Comparison of ENCODE assay signal across 18 cellular contexts in genomic region chr22:42769238-42769573, GRCh38. TPM values are rescaled to one million over a fixed set of nuclear protein-coding genes. Genes with fewer than 3 reads are reported as not detected.
DNase-seq lines count a peak whose midpoint lies in the region; ATAC-seq and TF ChIP-seq lines count a peak whose summit lies in the region.
"Had no signal": no experiment of that assay in that cellular context is flagged by ENCODE, and none has a peak within 500 bp of the region (broad histone marks: within the 10 kb centered on the region; RNA-seq: fewer than 3 reads in every experiment).

No MANE protein-coding gene starts in this region.

- no peak for ATAC-seq in IMR-90 (ENCODE audit: low read depth)
- ATAC-seq: WTC11 had no signal

- POLR2A ChIA-PET in IMR-90 (lab: Charles Lee; ENCODE audit: unreplicated experiment): no interaction called here

- peak overlapping the region; percentile 34 to 84; a peak in 3 of 4 replicates for H4K8ac ChIP-seq in IMR-90 (ENCODE audit: low read depth in 2 of 2, low read length in 2 of 2)

- TF ChIP-seq CTCF in Calu3 (IDR thresholded peaks at IDR 0.05; ENCODE audit: unreplicated experiment) (no peak), IMR-90 (conservative IDR thresholded peaks at IDR 0.05; ENCODE audit: low read depth, low read length) (no peak), hepatocyte (IDR thresholded peaks at IDR 0.05; ENCODE audit: poor library complexity) (no peak)

- peaks cover 11% of the 10 kb centered on the region for H3K4me1 Mint-ChIP-seq in Calu3 (ENCODE audit: low read depth, unreplicated experiment)
- H3K4me1 Mint-ChIP-seq: CD8-positive, alpha-beta memory T cell had no signal

- no peak overlapping the region for H3K4me2 ChIP-seq in IMR-90 (ENCODE audit: low read depth, low read length)
- H3K4me2 ChIP-seq in hepatocyte: no peak overlapping the region

- dilution Hi-C loops in IMR-90 (cut with HindIII; ENCODE audit: low sequenced_read_pairs, unreplicated experiment): no loop called here

- H3K9me3 ChIP-seq in IMR-90 (ENCODE audit: control insufficient read depth, insufficient read depth, low read length) (no peaks in the 10 kb centered on the region), hepatocyte (ENCODE audit: low read depth) (no peaks in the 10 kb centered on the region)
- H3K9me3 ChIP-seq: upper lobe of right lung had no signal

- no peaks in the 10 kb centered on the region for H3K79me1 ChIP-seq in IMR-90 (ENCODE audit: low read depth in 1 of 2, low read length in 2 of 2)

- no peaks in the 10 kb centered on the region for H3K9me2 ChIP-seq in hepatocyte (replicated peaks; ENCODE audit: insufficient read depth)

- no peak overlapping the region for H3K9ac ChIP-seq in IMR-90 (ENCODE audit: low read depth, low read length)

- WGBS in IMR-90 (ENCODE audit: extremely low coverage in 2 of 2, insufficient read length in 1 of 2), 2 experiments: 91% methylated on average over 6 of the region's 11 CpGs; no CpG with 5 or more reads in 1 of the 2 experiments
- 95% methylated on average over 8 of the region's 11 CpGs for WGBS in hepatocyte (ENCODE audit: low lambda C conversion rate, missing lambda C conversion rate)
- 93% methylated on average over 11 of the region's 11 CpGs for WGBS in urinary bladder

- peaks cover 27% of the 10 kb centered on the region for H3K36me3 Mint-ChIP-seq in Calu3 (ENCODE audit: insufficient read depth, unreplicated experiment)
- H3K36me3 Mint-ChIP-seq: activated CD4-positive, alpha-beta memory T cell treated with anti-CD3 and anti-CD28 coated beads for 36 hours; CD8-positive, alpha-beta memory T cell; WTC11 had no signal

- DNase-seq in Calu3: no peak
- DNase-seq in IMR-90: no peak
- no peak for DNase-seq in hepatocyte (ENCODE audit: low spot score)
- DNase-seq in substantia nigra (lab: John Stamatoyannopoulos, UW): no peak
- DNase-seq in anterior cingulate cortex (lab: John Stamatoyannopoulos, UW): no peak
- no peak for DNase-seq in kidney tubule cell (ENCODE audit: low spot score)
- DNase-seq: activated CD4-positive, alpha-beta memory T cell treated with anti-CD3 and anti-CD28 coated beads for 36 hours; CD8-positive, alpha-beta memory T cell; DMS79; endodermal cell; NCI-H146; NCI-H526; stimulated activated CD8-positive, alpha-beta memory T cell treated with anti-CD3 and anti-CD28 coated beads, Interleukin-4, amount 100 ng/mL, for 48 hours; T-helper 9 cell had no signal

- peak overlapping the region; percentile 98 for H2AK9ac ChIP-seq in IMR-90 (replicated peaks; ENCODE audit: low read depth, low read length, poor library complexity)

- H3K9me1 ChIP-seq in IMR-90 (ENCODE audit: insufficient read depth, low read length): peaks cover 20% of the 10 kb centered on the region

- no peak; the same call in 1 of the 2 replicates for TF ChIP-seq POLR2A in IMR-90 (IDR thresholded peaks at IDR 0.05; ENCODE audit: low read depth, low read length)

- H2BK5ac ChIP-seq in IMR-90 (ENCODE audit: low read depth, low read length, poor library complexity, severe bottlenecking): peak overlapping the region; percentile 78

- no peaks in the 10 kb centered on the region for H3K27me3 Mint-ChIP-seq in Calu3 (ENCODE audit: unreplicated experiment)

- H3K4me1 ChIP-seq in IMR-90 (ENCODE audit: control insufficient read depth, insufficient read depth, low read length): peaks cover 21% of the 10 kb centered on the region
- peaks cover 8% of the 10 kb centered on the region for H3K4me1 ChIP-seq in hepatocyte (ENCODE audit: insufficient read depth)
- no peaks in the 10 kb centered on the region for H3K4me1 ChIP-seq in urinary bladder (ENCODE audit: insufficient read depth)

- peak overlapping the region; percentile 97 for H2BK120ac ChIP-seq in IMR-90 (ENCODE audit: low read depth, low read length)

- CTCF ChIA-PET in Calu3 (lab: Charles Lee) (no interaction called here), IMR-90 (lab: Yijun Ruan, JAX) (no interaction called here)

- in situ Hi-C loops in IMR-90 (cut with MboI; ENCODE audit: low sequenced_read_pairs): no loop called here

- H3K27me3 ChIP-seq in IMR-90 (ENCODE audit: control insufficient read depth, insufficient read depth, low read length) (no peaks in the 10 kb centered on the region), hepatocyte (no peaks in the 10 kb centered on the region)
- H3K27me3 ChIP-seq: upper lobe of right lung had no signal

- peak overlapping the region; percentile 75 for H3K4me3 Mint-ChIP-seq in Calu3 (ENCODE audit: low read depth, unreplicated experiment)
- H3K4me3 Mint-ChIP-seq: activated CD4-positive, alpha-beta memory T cell treated with anti-CD3 and anti-CD28 coated beads for 36 hours; endodermal cell; WTC11 had no signal

- H4K91ac ChIP-seq in IMR-90 (ENCODE audit: insufficient read depth, low read depth, low read length): peak overlapping the region; percentile 97

- no peak overlapping the region for H2AFZ ChIP-seq in IMR-90 (replicated peaks; ENCODE audit: low read length, poor library complexity)
- no peak overlapping the region for H2AFZ ChIP-seq in hepatocyte

- TF ChIP-seq RAD21 in IMR-90 (IDR thresholded peaks at IDR 0.05; ENCODE audit: low read length): no peak

- H2AK5ac ChIP-seq in IMR-90 (ENCODE audit: low read depth, low read length): peak overlapping the region; percentile 99

- H3K36me3 ChIP-seq in IMR-90 (ENCODE audit: control insufficient read depth, insufficient read depth, low read length) (no peaks in the 10 kb centered on the region), hepatocyte (replicated peaks; ENCODE audit: insufficient read depth, low read depth) (no peaks in the 10 kb centered on the region), urinary bladder (ENCODE audit: insufficient read depth) (no peaks in the 10 kb centered on the region)
- H3K36me3 ChIP-seq: upper lobe of right lung had no signal

- no peaks in the 10 kb centered on the region for H3K9me3 Mint-ChIP-seq in Calu3 (ENCODE audit: low read depth, unreplicated experiment)
- H3K9me3 Mint-ChIP-seq: activated CD4-positive, alpha-beta memory T cell treated with anti-CD3 and anti-CD28 coated beads for 36 hours; CD8-positive, alpha-beta memory T cell; endodermal cell; nephron; WTC11 had no signal

- H3K27ac ChIP-seq in IMR-90 (ENCODE audit: insufficient read depth, low read length) (no peak overlapping the region; the same call in 1 of the 2 replicates), hepatocyte (peak overlapping the region; percentile 47), urinary bladder (ENCODE audit: low read depth) (peak overlapping the region; percentile 77), substantia nigra (ENCODE audit: low read depth, low read length, poor library complexity, severe bottlenecking) (no peak overlapping the region)
- H3K27ac ChIP-seq: upper lobe of right lung had no signal

- H2BK15ac ChIP-seq in IMR-90 (ENCODE audit: low read depth, low read length): peak overlapping the region; percentile 84; the same call in 1 of the 3 replicates

- intact Hi-C loops in Calu3 (cut with micrococcal nuclease; ENCODE audit: unreplicated experiment): no loop called here
- intact Hi-C loops in IMR-90 (cut with micrococcal nuclease): no loop called here

- H3K4ac ChIP-seq in IMR-90 (ENCODE audit: low read depth, low read length): peak overlapping the region; percentile 97

- H4K5ac ChIP-seq in IMR-90 (ENCODE audit: low read depth, low read length): peak overlapping the region; percentile 64

- peak overlapping the region; percentile 88 for H3K27ac Mint-ChIP-seq in Calu3 (ENCODE audit: unreplicated experiment)
- H3K27ac Mint-ChIP-seq: activated CD4-positive, alpha-beta memory T cell treated with anti-CD3 and anti-CD28 coated beads for 36 hours; CD8-positive, alpha-beta memory T cell; endodermal cell; WTC11 had no signal

- peak overlapping the region; percentile 24 for H3K18ac ChIP-seq in IMR-90 (ENCODE audit: low read depth, low read length)

- peak overlapping the region; percentile 67; the same call in 1 of the 2 replicates for H3K14ac ChIP-seq in IMR-90 (replicated peaks; ENCODE audit: low read depth, low read length)

- peak overlapping the region; percentile 92 for H2BK20ac ChIP-seq in IMR-90 (ENCODE audit: low read depth, low read length)

- H3K4me3 ChIP-seq in IMR-90 (ENCODE audit: insufficient read depth, low read depth, low read length): no peak overlapping the region
- no peak overlapping the region for H3K4me3 ChIP-seq in hepatocyte
- H3K4me3 ChIP-seq in urinary bladder (ENCODE audit: low read depth, low read length): no peak overlapping the region

- no peak overlapping the region; the same call in 1 of the 2 replicates for H3K23ac ChIP-seq in IMR-90 (ENCODE audit: low read depth, low read length)

- H3K79me2 ChIP-seq in hepatocyte: no peaks in the 10 kb centered on the region

- H4K20me1 ChIP-seq in IMR-90 (ENCODE audit: insufficient read depth, low read length) (no peaks in the 10 kb centered on the region), hepatocyte (ENCODE audit: insufficient read depth, poor library complexity, severe bottlenecking) (no peaks in the 10 kb centered on the region)

- no TSS peak for BruUV-seq in Calu3 (replicated peaks; lab: Mats Ljungman, UMichigan)
- BruUV-seq in IMR-90 (replicated peaks; lab: Mats Ljungman, UMichigan): no TSS peak

- no peak overlapping the region for H3K56ac ChIP-seq in IMR-90 (ENCODE audit: extremely low read depth, insufficient read depth, low read length)

TF ChIP-seq in IMR-90, 13 proteins besides CTCF, POLR2A, EP300 and RAD21 (continues in another document):
- no peak for TF ChIP-seq SMC3 (IDR thresholded peaks at IDR 0.05; ENCODE audit: low read depth, low read length)
- TF ChIP-seq, protein P1, sequence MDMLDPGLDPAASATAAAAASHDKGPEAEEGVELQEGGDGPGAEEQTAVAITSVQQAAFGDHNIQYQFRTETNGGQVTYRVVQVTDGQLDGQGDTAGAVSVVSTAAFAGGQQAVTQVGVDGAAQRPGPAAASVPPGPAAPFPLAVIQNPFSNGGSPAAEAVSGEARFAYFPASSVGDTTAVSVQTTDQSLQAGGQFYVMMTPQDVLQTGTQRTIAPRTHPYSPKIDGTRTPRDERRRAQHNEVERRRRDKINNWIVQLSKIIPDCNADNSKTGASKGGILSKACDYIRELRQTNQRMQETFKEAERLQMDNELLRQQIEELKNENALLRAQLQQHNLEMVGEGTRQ (IDR thresholded peaks at IDR 0.05; ENCODE audit: low read depth, low read length): no peak
- TF ChIP-seq MAZ (IDR thresholded peaks at IDR 0.05; ENCODE audit: borderline replicate concordance, low read depth, low read length): no peak
- no peak for TF ChIP-seq RFX5 (IDR thresholded peaks at IDR 0.05; ENCODE audit: low read depth, low read length)
- TF ChIP-seq RCOR1 (IDR thresholded peaks at IDR 0.05; ENCODE audit: insufficient replicate concordance, low read length): no peak
- TF ChIP-seq MAFK (IDR thresholded peaks at IDR 0.05; ENCODE audit: low read depth, low read length): no peak
- TF ChIP-seq CHD1 (IDR thresholded peaks at IDR 0.05; ENCODE audit: low read depth, low read length): no peak

RNA-seq across cellular contexts. Expression of gene A4GALT, which starts 48.5 kb away (rescaled TPM):
- 8.6 and 10.5 TPM in 2 replicates for total RNA-seq in Calu3 (2022)
- 1.6 and 1.9 TPM in 2 replicates for total RNA-seq in IMR-90 (2012; rRNA removed)
- 6.1 and 6.3 TPM in 2 replicates for polyA plus RNA-seq in IMR-90 (2012; rRNA removed)
- polyA plus RNA-seq in IMR-90 (2012; cell fraction: cytosol; rRNA removed): 3.4 and 8.7 TPM in 2 replicates
- polyA plus RNA-seq in IMR-90 (2012; cell fraction: nucleus; rRNA removed; ENCODE audit: low replicate concordance): 3.6 and 6.1 TPM in 2 replicates
- 3.3 and 4.4 TPM in 2 replicates for total RNA-seq in hepatocyte
- polyA plus RNA-seq in hepatocyte: 2.2 and 5.8 TPM in 2 replicates
- 10.7 TPM for total RNA-seq in urinary bladder
- 71.2 TPM for polyA plus RNA-seq in urinary bladder
- total RNA-seq: activated CD4-positive, alpha-beta memory T cell treated with anti-CD3 and anti-CD28 coated beads for 36 hours; CD8-positive, alpha-beta memory T cell had no signal
- polyA plus RNA-seq: CD8-positive, alpha-beta memory T cell had no signal

Comparison
In these comparisons a context has a peak if more than half of its experiments do, and no peak if none do; other contexts are left out.
1. H3K27ac ChIP-seq: peak in hepatocyte (single experiment) and urinary bladder (single experiment); none in IMR-90 (single experiment) and substantia nigra (single experiment).